Comparison of ENCODE assay signal across 8 cellular contexts in genomic region chr11:64341851-64342791, GRCh38. TPM values are rescaled to one million over a fixed set of nuclear protein-coding genes. Genes with fewer than 3 reads are reported as not detected.
DNase-seq lines count a peak whose midpoint lies in the region; ATAC-seq and TF ChIP-seq lines count a peak whose summit lies in the region.

No MANE protein-coding gene starts in this region.

- no peak overlapping the region for H3K4me3 Mint-ChIP-seq in endothelial cell (ENCODE audit: unreplicated experiment)

- H3K9me3 Mint-ChIP-seq in endothelial cell (ENCODE audit: unreplicated experiment): no peaks in the 10 kb centered on the region

- H3K4me1 Mint-ChIP-seq in endothelial cell (ENCODE audit: unreplicated experiment): peaks cover 4% of the 10 kb centered on the region

- H3K27ac Mint-ChIP-seq in endothelial cell (ENCODE audit: unreplicated experiment): no peak overlapping the region

- WGBS in mesodermal cell (ENCODE audit: insufficient coverage in 2 of 2), 2 experiments: 23 to 31% methylated on average over 37 to 41 of the region's 55 CpGs

- H3K4me1 ChIP-seq in mesodermal cell (ENCODE audit: control insufficient read depth, insufficient read depth, low read length, poor library complexity, severe bottlenecking): no peaks in the 10 kb centered on the region

- H3K9me3 ChIP-seq in mesodermal cell (ENCODE audit: control insufficient read depth, low read length): no peaks in the 10 kb centered on the region

- ATAC-seq in HG03354 (IDR thresholded peaks at IDR 0.05; ENCODE audit: poor library complexity, severe bottlenecking, unreplicated experiment): peak; percentile 44
- no peak for ATAC-seq in HG03097 (IDR thresholded peaks at IDR 0.05; ENCODE audit: low FRiP score, unreplicated experiment)

- no peak for TF ChIP-seq CTCF in endothelial cell (IDR thresholded peaks at IDR 0.05; ENCODE audit: unreplicated experiment)

- peaks cover 10% of the 10 kb centered on the region for H3K27me3 Mint-ChIP-seq in endothelial cell (ENCODE audit: unreplicated experiment)

- H3K36me3 Mint-ChIP-seq in endothelial cell (ENCODE audit: low read depth, unreplicated experiment): peaks cover 3% of the 10 kb centered on the region

- DNase-seq in Daoy (ENCODE audit: low read depth) (peak; percentile 95), NOMO-1 treated with DMSO at 0.1 percent for 48 hours (lab: John Stamatoyannopoulos, UW; ENCODE audit: unreplicated experiment) (peak; percentile 85), endothelial cell (ENCODE audit: low spot score) (peak; percentile 91)
- DNase-seq in activated CD8-positive, alpha-beta memory T cell treated with anti-CD3 and anti-CD28 coated beads, Interleukin-2, amount 50 U/mL, for 24 hours (ENCODE audit: extremely low read depth): peak; percentile 75
- DNase-seq in stimulated activated CD8-positive, alpha-beta memory T cell treated with anti-CD3 and anti-CD28 coated beads, Interleukin-15, amount 100 ng/mL, for 24 hours (ENCODE audit: low read depth): peak; percentile 84

- H3K27ac ChIP-seq in mesodermal cell (ENCODE audit: low read depth, low read length, severe bottlenecking): no peak overlapping the region

- peak overlapping the region; percentile 16 for H3K4me3 ChIP-seq in mesodermal cell (ENCODE audit: extremely low read depth, insufficient read depth, low read length, poor library complexity, severe bottlenecking)

- no peaks in the 10 kb centered on the region for H3K36me3 ChIP-seq in mesodermal cell (ENCODE audit: control insufficient read depth, insufficient read depth, low read length)

RNA-seq across cellular contexts. Expression of gene CCDC88B, which starts 2.1 kb away (rescaled TPM):
- total RNA-seq in Daoy (2014; rRNA removed; shearing (Covaris generic)): 1.7 and 2.1 TPM in 2 replicates
- total RNA-seq in endothelial cell (ENCODE audit: unreplicated experiment): 8.3 TPM
- 4.0 TPM for polyA plus RNA-seq in mesodermal cell (2013, experiment 1 of 2)
- 1.4 TPM for polyA plus RNA-seq in mesodermal cell (2013, experiment 2 of 2)

RNA-seq across cellular contexts. Expression of gene RPS6KA4, which starts 16.8 kb away (rescaled TPM):
- total RNA-seq in Daoy (2014; rRNA removed; shearing (Covaris generic)): 28.7 and 38.6 TPM in 2 replicates
- 37.5 TPM for total RNA-seq in endothelial cell (ENCODE audit: unreplicated experiment)
- 20.9 TPM for polyA plus RNA-seq in mesodermal cell (2013, experiment 1 of 2)
- polyA plus RNA-seq in mesodermal cell (2013, experiment 2 of 2): 19.9 TPM

RNA-seq across cellular contexts. Expression of gene PRDX5, which starts 24.2 kb away (rescaled TPM):
- 213 and 229 TPM in 2 replicates for total RNA-seq in Daoy (2014; rRNA removed; shearing (Covaris generic))
- 264 TPM for total RNA-seq in endothelial cell (ENCODE audit: unreplicated experiment)
- 204 TPM for polyA plus RNA-seq in mesodermal cell (2013, experiment 1 of 2)
- 182 TPM for polyA plus RNA-seq in mesodermal cell (2013, experiment 2 of 2)

RNA-seq across cellular contexts. Expression of gene TRMT112, which starts 24.8 kb away (rescaled TPM):
- total RNA-seq in Daoy (2014; rRNA removed; shearing (Covaris generic)): 565 and 690 TPM in 2 replicates
- total RNA-seq in endothelial cell (ENCODE audit: unreplicated experiment): 138 TPM
- 176 TPM for polyA plus RNA-seq in mesodermal cell (2013, experiment 1 of 2)
- 186 TPM for polyA plus RNA-seq in mesodermal cell (2013, experiment 2 of 2)

RNA-seq across cellular contexts. Expression of gene ESRRA, which starts 36.8 kb away (rescaled TPM):
- 35.0 and 37.5 TPM in 2 replicates for total RNA-seq in Daoy (2014; rRNA removed; shearing (Covaris generic))
- 42.3 TPM for total RNA-seq in endothelial cell (ENCODE audit: unreplicated experiment)
- 24.1 TPM for polyA plus RNA-seq in mesodermal cell (2013, experiment 1 of 2)
- 17.7 TPM for polyA plus RNA-seq in mesodermal cell (2013, experiment 2 of 2)
